ENCODE assay signal across 19 cellular contexts in the genomic region with DNA sequence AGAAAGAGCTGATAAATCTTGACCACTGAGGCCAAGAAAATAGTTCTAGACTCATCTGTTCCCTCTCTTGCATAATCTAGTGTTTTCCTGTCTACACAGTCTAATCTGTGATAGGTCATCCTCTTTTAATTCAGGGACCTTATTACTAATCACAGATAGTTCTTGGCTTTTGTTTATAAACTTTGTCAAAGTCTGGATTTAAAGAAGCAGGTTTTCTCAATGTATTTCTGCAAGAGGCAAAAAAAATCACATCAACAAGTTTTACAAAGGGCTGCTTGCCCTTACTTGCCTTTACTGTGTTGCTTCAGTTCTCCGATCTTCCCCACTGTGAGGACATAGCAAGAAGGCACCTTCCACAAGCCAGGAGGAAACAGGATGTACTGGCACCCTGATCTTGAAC.
"Had no signal": no experiment of that assay in that cellular context is flagged by ENCODE, and none has a peak within 500 bp of the region (broad histone marks: within the 10 kb centered on the region; RNA-seq: fewer than 3 reads in every experiment).

No MANE protein-coding gene starts in this region.

- H2AFZ ChIP-seq: hepatocyte had no signal

- H3K4me3 ChIP-seq: hepatocyte, mucosa of descending colon, spleen, tibial artery, upper lobe of right lung had no signal

- H3K36me3 ChIP-seq: neutrophil, spleen, tibial artery, upper lobe of right lung had no signal

- H3K27ac ChIP-seq: hepatocyte, neutrophil, spleen, tibial artery, upper lobe of right lung had no signal

- FAIRE-seq: colon had no signal

- H3K79me2 ChIP-seq: hepatocyte had no signal

- H3K4me2 ChIP-seq: hepatocyte had no signal

- H3K4me1 ChIP-seq: spleen, tibial artery, upper lobe of right lung had no signal

- H3K9me3 ChIP-seq: mucosa of descending colon, neutrophil, spleen, tibial artery, upper lobe of right lung had no signal

- DNase-seq: cerebellar nuclear complex; effector memory CD8-positive, alpha-beta T cell; erythroblast; foreskin fibroblast; kidney glomerular epithelial cell; mucosa of descending colon; naive thymus-derived CD8-positive, alpha-beta T cell; posterior cingulate gyrus; spleen; stimulated activated CD4-positive, alpha-beta T cell treated with anti-CD3 and anti-CD28 coated beads, Interleukin-15, amount 100 ng/mL, for 24 hours; stimulated activated CD4-positive, alpha-beta T cell treated with anti-CD3 and anti-CD28 coated beads, Interleukin-1b, Interleukin-23, amount 100 ng/mL, for 48 hours; stimulated activated CD4-positive, alpha-beta T cell treated with anti-CD3 and anti-CD28 coated beads, Interleukin-4, amount 100 ng/mL, for 24 hours; tibial artery; upper lobe of right lung had no signal

- ATAC-seq: effector memory CD8-positive, alpha-beta T cell; mucosa of descending colon; naive thymus-derived CD8-positive, alpha-beta T cell; sciatic nerve; stimulated activated memory B cell treated with anti-CD40 and anti-IgM and Interleukin-4, amounts not matched to agents 10 μg/mL and 1 μg/mL and 100 μg/mL, for 72 hours; upper lobe of right lung had no signal
